1 cellular context compared by ENCODE assay signal in the genomic region with DNA sequence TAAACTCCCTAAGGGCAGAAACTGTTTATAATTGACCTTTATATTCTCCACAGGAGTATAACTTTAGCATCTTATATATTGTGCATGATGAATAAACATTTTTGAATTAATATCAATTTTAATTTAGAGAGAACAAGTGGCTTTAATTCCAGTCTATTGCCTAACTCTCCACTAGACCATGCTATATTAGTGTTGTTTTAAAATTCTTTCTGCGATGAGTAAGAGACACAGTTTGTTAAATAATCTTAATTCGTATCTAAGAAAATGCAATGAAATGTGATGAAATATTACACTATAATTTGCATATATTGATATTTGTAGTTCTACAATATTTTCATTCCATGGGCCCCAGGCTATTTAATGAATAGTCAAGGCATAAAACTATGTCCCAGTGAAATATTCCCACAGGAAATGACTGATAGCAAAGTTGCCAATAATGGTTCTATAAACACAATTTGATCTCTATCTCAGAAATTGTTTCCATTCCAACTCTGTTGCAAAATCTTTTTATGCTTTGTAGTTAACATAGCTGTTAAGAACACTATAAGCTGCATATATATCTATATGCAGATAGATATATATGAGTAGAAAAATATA.
TF ChIP-seq lines count a peak whose summit lies in the region.

No MANE protein-coding gene starts in this region.

TF ChIP-seq in IMR-90, 13 proteins besides CTCF, POLR2A, EP300 and RAD21:
- TF ChIP-seq CEBPB (IDR thresholded peaks at IDR 0.05; ENCODE audit: low read depth, low read length) (peak; percentile 63), RFX5 (IDR thresholded peaks at IDR 0.05; ENCODE audit: low read depth, low read length) (no peak)
